In the genomic region with DNA sequence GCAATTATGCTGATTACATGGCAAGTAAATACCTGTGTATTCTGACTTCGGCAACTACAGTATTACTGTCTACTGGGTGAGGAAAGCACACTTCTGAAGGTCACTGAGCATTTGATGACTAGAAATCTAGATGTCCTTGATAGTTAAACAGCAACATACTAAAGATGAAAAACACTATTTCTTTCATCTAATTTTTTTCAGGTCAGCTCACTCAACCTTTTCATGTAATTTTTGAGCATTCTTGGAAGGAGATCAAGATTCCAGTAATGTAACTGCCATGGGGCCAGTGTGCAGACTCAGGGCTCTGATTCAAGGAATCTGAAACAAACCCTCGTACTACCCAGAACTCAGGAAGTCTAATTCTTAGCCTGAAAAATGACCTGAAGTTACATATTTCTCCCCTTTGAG, we compare ENCODE assay signal across 12 cellular contexts.
DNase-seq lines count a peak whose midpoint lies in the region; ATAC-seq and TF ChIP-seq lines count a peak whose summit lies in the region.
"Had no signal": no experiment of that assay in that cellular context is flagged by ENCODE, and none has a peak within 500 bp of the region (broad histone marks: within the 10 kb centered on the region; RNA-seq: fewer than 3 reads in every experiment).

No MANE protein-coding gene starts in this region.

- peaks cover 18 to 24% of the 10 kb centered on the region in 2 donors for H3K36me3 Mint-ChIP-seq in activated T-cell treated with anti-CD3 and anti-CD28 coated beads, Interleukin-2, amount 50 U/mL, for 72 hours (ENCODE audit: insufficient read depth in 2 of 2)
- H3K36me3 Mint-ChIP-seq in activated CD4-positive, alpha-beta memory T cell treated with anti-CD3 and anti-CD28 coated beads for 36 hours, result peaks cover 19% of the 10 kb centered on the region
- H3K36me3 Mint-ChIP-seq in effector memory CD8-positive, alpha-beta T cell (ENCODE audit: insufficient read depth), result peaks cover 3% of the 10 kb centered on the region
- H3K36me3 Mint-ChIP-seq in stimulated activated effector memory CD8-positive, alpha-beta T cell treated with anti-CD3 and anti-CD28 coated beads, Interleukin-12 subunit alpha, Interleukin-12 subunit beta, amount 100 ng/mL, for 72 hours, result no peaks in the 10 kb centered on the region

- peaks cover 52% of the 10 kb centered on the region for H3K4me1 Mint-ChIP-seq in activated T-cell treated with anti-CD3 and anti-CD28 coated beads, Interleukin-2, amount 50 U/mL, for 72 hours (ENCODE audit: low read depth)
- H3K4me1 Mint-ChIP-seq in activated CD4-positive, alpha-beta memory T cell treated with anti-CD3 and anti-CD28 coated beads for 36 hours (ENCODE audit: low read depth), result peaks cover 67% of the 10 kb centered on the region
- H3K4me1 Mint-ChIP-seq in effector memory CD8-positive, alpha-beta T cell (ENCODE audit: low read depth in 2 of 2), result peaks cover 12 to 19% of the 10 kb centered on the region in 2 donors
- H3K4me1 Mint-ChIP-seq in stimulated activated effector memory CD8-positive, alpha-beta T cell treated with anti-CD3 and anti-CD28 coated beads, Interleukin-12 subunit alpha, Interleukin-12 subunit beta, amount 100 ng/mL, for 72 hours, result peaks cover 75% of the 10 kb centered on the region
- H3K4me1 Mint-ChIP-seq: memory B cell had no signal

- no peak overlapping the region for H3K4me3 ChIP-seq in testis

- H3K9me3 Mint-ChIP-seq in activated T-cell treated with anti-CD3 and anti-CD28 coated beads, Interleukin-2, amount 50 U/mL, for 72 hours, result peaks cover 13 to 15% of the 10 kb centered on the region in 2 donors
- H3K9me3 Mint-ChIP-seq in activated CD4-positive, alpha-beta memory T cell treated with anti-CD3 and anti-CD28 coated beads for 36 hours, result peaks cover 24% of the 10 kb centered on the region
- H3K9me3 Mint-ChIP-seq in effector memory CD8-positive, alpha-beta T cell, result peaks cover 6 to 8% of the 10 kb centered on the region in 2 donors
- peaks cover 8% of the 10 kb centered on the region for H3K9me3 Mint-ChIP-seq in stimulated activated effector memory CD8-positive, alpha-beta T cell treated with anti-CD3 and anti-CD28 coated beads, Interleukin-12 subunit alpha, Interleukin-12 subunit beta, amount 100 ng/mL, for 72 hours

- no peak for TF ChIP-seq POLR2A in testis (IDR thresholded peaks at IDR 0.05)

- WGBS in testis, 2 donors, result 29 to 37% methylated on average over 2 of the region's 2 CpGs

- H3K27me3 ChIP-seq in testis, result no peaks in the 10 kb centered on the region

- H3K36me3 ChIP-seq in testis (ENCODE audit: low read depth, missing control alignments), result no peaks in the 10 kb centered on the region

- peak overlapping the region; percentile 100 for H3K27ac Mint-ChIP-seq in activated T-cell treated with anti-CD3 and anti-CD28 coated beads, Interleukin-2, amount 50 U/mL, for 72 hours
- peak overlapping the region; percentile 93 for H3K27ac Mint-ChIP-seq in activated CD4-positive, alpha-beta memory T cell treated with anti-CD3 and anti-CD28 coated beads for 36 hours
- H3K27ac Mint-ChIP-seq in effector memory CD8-positive, alpha-beta T cell, result peak overlapping the region; percentile 65 to 84
- peak overlapping the region; percentile 92 for H3K27ac Mint-ChIP-seq in stimulated activated effector memory CD8-positive, alpha-beta T cell treated with anti-CD3 and anti-CD28 coated beads, Interleukin-12 subunit alpha, Interleukin-12 subunit beta, amount 100 ng/mL, for 72 hours
- H3K27ac Mint-ChIP-seq: memory B cell had no signal

- POLR2A ChIA-PET in activated CD4-positive, alpha-beta memory T cell treated with anti-CD3 and anti-CD28 coated beads for 36 hours (lab: Charles Lee), result interaction anchor here (1.0 to 4.4 kb wide), 14 partner anchors 10 to 245 kb away, joined by 3 to 42 read pairs (median 6); partner anchors contain the start of gene TAB2

- peaks cover 15% of the 10 kb centered on the region for H3K4me1 ChIP-seq in testis

- peak in 1 of 2 donors; percentile 23 for DNase-seq in activated T-cell treated with anti-CD3 and anti-CD28 coated beads, Interleukin-2, amount 50 U/mL, for 72 hours
- DNase-seq in activated T-cell treated with anti-CD3 and anti-CD28 coated beads for 4 hours (no peak), NCI-H748 treated with DMSO at 0.1 percent for 48 hours (lab: John Stamatoyannopoulos, UW) (no peak), NAMALWA (ENCODE audit: low spot score) (no peak), testis (no peak)
- peak; percentile 56 for DNase-seq in activated CD4-positive, alpha-beta memory T cell treated with anti-CD3 and anti-CD28 coated beads for 36 hours
- no peak for DNase-seq in effector memory CD8-positive, alpha-beta T cell
- peak in 1 of 2 donors; percentile 59 for DNase-seq in stimulated activated effector memory CD8-positive, alpha-beta T cell treated with anti-CD3 and anti-CD28 coated beads, Interleukin-12 subunit alpha, Interleukin-12 subunit beta, amount 100 ng/mL, for 72 hours (ENCODE audit: low spot score in 2 of 2)
- DNase-seq: DMS53, NCI-H1694 treated with DMSO at 0.1 percent for 48 hours had no signal

- H3K27ac ChIP-seq in testis, result no peak overlapping the region
- H3K27ac ChIP-seq: parathyroid adenoma had no signal

- no peak for TF ChIP-seq CTCF in testis (IDR thresholded peaks at IDR 0.05)

- CTCF ChIA-PET in activated CD4-positive, alpha-beta memory T cell treated with anti-CD3 and anti-CD28 coated beads for 36 hours (lab: Charles Lee), result interaction anchor here (0.6 to 3.5 kb wide), 11 partner anchors 10 to 337 kb away, joined by 3 to 16 read pairs (median 5); no protein-coding TSS in a partner anchor

- no peaks in the 10 kb centered on the region for H3K9me3 ChIP-seq in testis

- peak overlapping the region; percentile 68 to 91 for H3K4me3 Mint-ChIP-seq in activated T-cell treated with anti-CD3 and anti-CD28 coated beads, Interleukin-2, amount 50 U/mL, for 72 hours
- peak overlapping the region; percentile 45 for H3K4me3 Mint-ChIP-seq in activated CD4-positive, alpha-beta memory T cell treated with anti-CD3 and anti-CD28 coated beads for 36 hours
- H3K4me3 Mint-ChIP-seq in effector memory CD8-positive, alpha-beta T cell, result peak overlapping the region; percentile 27 to 38
- H3K4me3 Mint-ChIP-seq in stimulated activated effector memory CD8-positive, alpha-beta T cell treated with anti-CD3 and anti-CD28 coated beads, Interleukin-12 subunit alpha, Interleukin-12 subunit beta, amount 100 ng/mL, for 72 hours, result peak overlapping the region; percentile 67
- H3K4me3 Mint-ChIP-seq: memory B cell had no signal

- intact Hi-C loops in activated CD4-positive, alpha-beta memory T cell treated with anti-CD3 and anti-CD28 coated beads for 36 hours (cut with micrococcal nuclease), result loop anchor here (1.0 to 2.0 kb wide), 5 partner anchors 10 to 139 kb away; no protein-coding TSS in a partner anchor
- intact Hi-C loops in testis (cut with DNase I; ENCODE audit: low total_unique reads), result no loop called here

- no peaks in the 10 kb centered on the region for H3K27me3 Mint-ChIP-seq in activated T-cell treated with anti-CD3 and anti-CD28 coated beads, Interleukin-2, amount 50 U/mL, for 72 hours (ENCODE audit: low read depth)
- no peaks in the 10 kb centered on the region for H3K27me3 Mint-ChIP-seq in activated CD4-positive, alpha-beta memory T cell treated with anti-CD3 and anti-CD28 coated beads for 36 hours
- no peaks in the 10 kb centered on the region for H3K27me3 Mint-ChIP-seq in effector memory CD8-positive, alpha-beta T cell

- ATAC-seq in activated T-cell treated with anti-CD3 and anti-CD28 coated beads, Interleukin-2, amount 50 U/mL, for 72 hours (replicated peaks in 1 of 2), result peak; percentile 75
- peak; percentile 21 for ATAC-seq in effector memory CD8-positive, alpha-beta T cell (replicated peaks)
- ATAC-seq in stimulated activated effector memory CD8-positive, alpha-beta T cell treated with anti-CD3 and anti-CD28 coated beads, Interleukin-12 subunit alpha, Interleukin-12 subunit beta, amount 100 ng/mL, for 72 hours, result peak; percentile 84

Comparison
In these comparisons a context has a peak if more than half of its experiments do, and no peak if none do; other contexts are left out.
1. ATAC-seq: peak in every context shown above with its lines; median percentile 84 in stimulated activated effector memory CD8-positive, alpha-beta T cell treated with anti-CD3 and anti-CD28 coated beads, Interleukin-12 subunit alpha, Interleukin-12 subunit beta, amount 100 ng/mL, for 72 hours; 75 in activated T-cell treated with anti-CD3 and anti-CD28 coated beads, Interleukin-2, amount 50 U/mL, for 72 hours; 21 in effector memory CD8-positive, alpha-beta T cell.